Comparison of ENCODE assay signal across 1 cellular context in genomic region chr1:115656461-115657077, GRCh38.
TF ChIP-seq lines count a peak whose summit lies in the region.

No MANE protein-coding gene starts in this region.

TF ChIP-seq in HepG2, 621 proteins besides CTCF, POLR2A, EP300 and RAD21:
- TF ChIP-seq DBP (CRISPR knock-in tag; IDR thresholded peaks at IDR 0.05; ENCODE audit: not compliant biosample characterization) (no peak), ZNF451 (CRISPR knock-in tag; IDR thresholded peaks at IDR 0.05) (no peak), ARHGAP35 (CRISPR knock-in tag; IDR thresholded peaks at IDR 0.05; ENCODE audit: borderline replicate concordance) (no peak), GMEB2 (CRISPR knock-in tag; IDR thresholded peaks at IDR 0.05; ENCODE audit: low read depth) (no peak), ZNF501 (CRISPR knock-in tag; IDR thresholded peaks at IDR 0.05) (no peak), SIX1 (CRISPR knock-in tag; IDR thresholded peaks at IDR 0.05; ENCODE audit: borderline replicate concordance) (no peak), NONO (IDR thresholded peaks at IDR 0.05) (no peak), NONO (CRISPR knock-in tag; conservative IDR thresholded peaks at IDR 0.05) (no peak), ZNF562 (CRISPR knock-in tag; IDR thresholded peaks at IDR 0.05; ENCODE audit: borderline replicate concordance) (no peak), POGZ (CRISPR knock-in tag; IDR thresholded peaks at IDR 0.05) (no peak), TEAD3 (CRISPR knock-in tag; optimal IDR thresholded peaks at IDR 0.05; ENCODE audit: borderline replicate concordance) (no peak), THRA (CRISPR knock-in tag; IDR thresholded peaks at IDR 0.05; ENCODE audit: borderline replicate concordance) (no peak), RNF2 (conservative IDR thresholded peaks at IDR 0.05; ENCODE audit: low read depth) (no peak)
